10 cellular contexts compared by ENCODE assay signal in the genomic region with DNA sequence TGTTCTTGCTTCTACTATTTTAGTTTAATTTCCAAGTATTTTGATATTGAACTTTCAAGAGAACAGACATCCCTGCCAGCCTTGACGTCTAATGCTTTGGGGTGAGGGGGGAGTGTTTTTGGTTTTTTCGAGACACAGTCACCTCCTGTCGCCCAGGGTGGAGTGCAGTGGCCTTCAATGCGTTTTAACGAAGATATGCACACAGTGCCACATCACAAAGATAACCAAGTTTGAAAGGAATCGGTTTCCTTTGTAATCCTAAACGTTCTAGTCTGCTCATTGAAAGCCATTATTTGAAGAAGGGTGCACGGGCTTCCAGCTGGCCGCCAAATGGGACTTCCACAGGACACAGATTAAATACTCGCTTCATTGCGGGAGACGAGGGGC. TPM values are rescaled to one million over a fixed set of nuclear protein-coding genes. Genes with fewer than 3 reads are reported as not detected.
DNase-seq lines count a peak whose midpoint lies in the region; ATAC-seq and TF ChIP-seq lines count a peak whose summit lies in the region.
"Not testable (repeated sequence)": the region's sequence is repeated elsewhere in the genome, so short reads cannot be mapped to it uniquely, and the experiment has no call there.
"Had no signal": no experiment of that assay in that cellular context is flagged by ENCODE, and none has a peak within 500 bp of the region (broad histone marks: within the 10 kb centered on the region; RNA-seq: fewer than 3 reads in every experiment).

No MANE protein-coding gene starts in this region.

- peak overlapping the region; percentile 81 for H3K4me2 ChIP-seq in mammary epithelial cell (ENCODE audit: insufficient read depth, low read depth, low read length)

- H3K4me3 ChIP-seq in Panc1 (ENCODE audit: low read depth in 2 of 2, low read length in 2 of 2) (peak overlapping the region; percentile 43 to 63), mammary epithelial cell (replicated peaks in 1 of 3; ENCODE audit: insufficient read depth in 1 of 3, low read depth in 2 of 3, low read length in 3 of 3) (peak overlapping the region; percentile 13 to 41 (median 38)), fibroblast of the aortic adventitia (ENCODE audit: low read depth, low read length) (peak overlapping the region; percentile 55), mesodermal cell (ENCODE audit: extremely low read depth, insufficient read depth, low read length, poor library complexity, severe bottlenecking) (peak overlapping the region; percentile 23), sigmoid colon (peak overlapping the region in 3 of 4 donors; percentile 41 to 49 (median 48)), aorta (ENCODE audit: low read length in 2 of 2) (peak overlapping the region; percentile 6 to 36)

- peak; percentile 0 for DNase-seq in GM13977 (ENCODE audit: low spot score)
- DNase-seq in Panc1 (ENCODE audit: low read depth, low spot score); mammary epithelial cell; fibroblast of the aortic adventitia (ENCODE audit: low read depth); sigmoid colon; aorta: not testable (repeated sequence)
- DNase-seq in activated CD8-positive, alpha-beta memory T cell treated with anti-CD3 and anti-CD28 coated beads, Interleukin-2, amount 50 U/mL, for 4 hours = peak; percentile 18

- CTCF ChIA-PET in Panc1 (lab: Charles Lee); mammary epithelial cell (lab: Charles Lee; ENCODE audit: low non-redundant PET): not testable (repeated sequence)

- TF ChIP-seq CTCF in GM13977 (IDR thresholded peaks at IDR 0.05; ENCODE audit: extremely low read depth, insufficient read depth, missing control alignments); Panc1 (IDR thresholded peaks at IDR 0.05); mammary epithelial cell (conservative IDR thresholded peaks at IDR 0.05 in 1 of 2, IDR thresholded peaks at IDR 0.05 in 1 of 2; ENCODE audit: extremely low read depth in 1 of 2, insufficient read depth in 1 of 2, low read depth in 1 of 2, low read length in 2 of 2); fibroblast of the aortic adventitia (IDR thresholded peaks at IDR 0.05; ENCODE audit: insufficient read depth, low read length); sigmoid colon (IDR thresholded peaks at IDR 0.05): not testable (repeated sequence)

- TF ChIP-seq POLR2A in sigmoid colon (IDR thresholded peaks at IDR 0.05) = not testable (repeated sequence)

- not testable (repeated sequence) for H3K36me3 ChIP-seq in Panc1 (ENCODE audit: control insufficient read depth, insufficient read depth, low read length); mammary epithelial cell (ENCODE audit: insufficient read depth, low read length); mesodermal cell (ENCODE audit: control insufficient read depth, insufficient read depth, low read length); sigmoid colon; aorta (ENCODE audit: control insufficient read depth in 1 of 2, insufficient read depth in 2 of 2, low read length in 1 of 2)

- peak overlapping the region; percentile 91 for H2AFZ ChIP-seq in mammary epithelial cell (ENCODE audit: low read depth, low read length)

- not testable (repeated sequence) for H3K9me3 ChIP-seq in Panc1 (ENCODE audit: control insufficient read depth, insufficient read depth, low read depth, low read length); mammary epithelial cell (replicated peaks; ENCODE audit: insufficient read depth, low read length); mesodermal cell (ENCODE audit: control insufficient read depth, low read length); sigmoid colon; aorta (ENCODE audit: control insufficient read depth, low read length)

- H3K9ac ChIP-seq in mammary epithelial cell (ENCODE audit: insufficient read depth, low read length) = peak overlapping the region; percentile 70

- H3K27me3 ChIP-seq in Panc1 (ENCODE audit: control insufficient read depth, insufficient read depth, low read length); mammary epithelial cell (ENCODE audit: insufficient read depth, low read length); sigmoid colon; aorta (ENCODE audit: control insufficient read depth in 1 of 2, insufficient read depth in 2 of 2, low read length in 1 of 2): not testable (repeated sequence)

- ATAC-seq in Panc1; aorta (ENCODE audit: low FRiP score): not testable (repeated sequence)

- not testable (repeated sequence) for BruUV-seq in Panc1 (replicated peaks; lab: Mats Ljungman, UMichigan)
- BruUV-seq in mammary epithelial cell (replicated peaks; lab: Mats Ljungman, UMichigan) = TSS peak; percentile 69

- H3K79me2 ChIP-seq in mammary epithelial cell (ENCODE audit: insufficient read depth, low read length) = not testable (repeated sequence)

- H3K4me1 ChIP-seq in Panc1 (ENCODE audit: control insufficient read depth, insufficient read depth, low read length); mammary epithelial cell (ENCODE audit: insufficient read depth, low read length); mesodermal cell (ENCODE audit: control insufficient read depth, insufficient read depth, low read length, poor library complexity, severe bottlenecking); sigmoid colon; aorta (ENCODE audit: control insufficient read depth in 1 of 2, insufficient read depth in 2 of 2, low read length in 2 of 2): not testable (repeated sequence)

- intact Hi-C loops in Panc1 (cut with micrococcal nuclease; ENCODE audit: unreplicated experiment); mammary epithelial cell (cut with micrococcal nuclease); sigmoid colon (cut with DNase I); aorta (cut with DNase I): not testable (repeated sequence)

- POLR2A ChIA-PET in Panc1 (lab: Charles Lee) = not testable (repeated sequence)

- TF ChIP-seq EP300 in sigmoid colon (IDR thresholded peaks at IDR 0.05) = not testable (repeated sequence)

- dilution Hi-C loops in mammary epithelial cell (cut with HindIII; ENCODE audit: low sequenced_read_pairs) = not testable (repeated sequence)

- H4K20me1 ChIP-seq in mammary epithelial cell (ENCODE audit: insufficient read depth, low read length) = not testable (repeated sequence)

- 29% methylated on average over 7 of the region's 12 CpGs for WGBS in mammary epithelial cell (ENCODE audit: low coverage, missing lambda C conversion rate)
- 5 to 8% methylated on average over 3 of the region's 12 CpGs for WGBS in mesodermal cell (ENCODE audit: insufficient coverage in 2 of 2), 2 experiments
- WGBS in sigmoid colon, 2 donors = 2 to 7% methylated on average over 12 of the region's 12 CpGs
- 3 to 4% methylated on average over 12 of the region's 12 CpGs for WGBS in aorta, 2 donors

- in situ Hi-C loops in GM13977 (cut with MboI; ENCODE audit: low pct_unique_long_range_greater_than_20kb, low sequenced_read_pairs, unreplicated experiment); Panc1 (cut with HindIII; ENCODE audit: low pct_unique_long_range_greater_than_20kb, low sequenced_read_pairs); mammary epithelial cell (cut with MboI; ENCODE audit: low sequenced_read_pairs in 2 of 2): not testable (repeated sequence)

- peak overlapping the region; percentile 79; the same call in 1 of the 2 replicates for H3K27ac ChIP-seq in Panc1 (ENCODE audit: low read length)
- peak overlapping the region; percentile 75 for H3K27ac ChIP-seq in mammary epithelial cell (ENCODE audit: insufficient read depth, low read depth, low read length)
- peak overlapping the region; percentile 72 for H3K27ac ChIP-seq in mesodermal cell (ENCODE audit: low read depth, low read length, severe bottlenecking)
- H3K27ac ChIP-seq in sigmoid colon = peak overlapping the region; percentile 57 to 78 (median 65)
- H3K27ac ChIP-seq in aorta (ENCODE audit: low read depth in 1 of 2, low read length in 2 of 2) = peak overlapping the region in 1 of 2 donors; percentile 28

RNA-seq across cellular contexts. Expression of gene PPIAL4A, which starts 52.3 kb away (rescaled TPM):
- total RNA-seq in Panc1 (2021; ENCODE audit: unreplicated experiment) = not detected
- 0.56 TPM for polyA plus RNA-seq in Panc1 (2012; ENCODE audit: insufficient read length)
- not detected for total RNA-seq in mammary epithelial cell
- not detected for polyA plus RNA-seq in mammary epithelial cell
- polyA minus RNA-seq in mammary epithelial cell = not detected
- not detected in 2 replicates for total RNA-seq in fibroblast of the aortic adventitia (ENCODE audit: low replicate concordance)
- not detected for polyA plus RNA-seq in mesodermal cell (2013, experiment 1 of 2)
- polyA plus RNA-seq in mesodermal cell (2013, experiment 2 of 2) = not detected
- total RNA-seq in sigmoid colon = not detected
- polyA plus RNA-seq in sigmoid colon = not detected
- not detected for total RNA-seq in aorta
- not detected for polyA plus RNA-seq in aorta
- total RNA-seq: cerebellum, ovary had no signal
- polyA plus RNA-seq: ovary had no signal
